In the genomic region with DNA sequence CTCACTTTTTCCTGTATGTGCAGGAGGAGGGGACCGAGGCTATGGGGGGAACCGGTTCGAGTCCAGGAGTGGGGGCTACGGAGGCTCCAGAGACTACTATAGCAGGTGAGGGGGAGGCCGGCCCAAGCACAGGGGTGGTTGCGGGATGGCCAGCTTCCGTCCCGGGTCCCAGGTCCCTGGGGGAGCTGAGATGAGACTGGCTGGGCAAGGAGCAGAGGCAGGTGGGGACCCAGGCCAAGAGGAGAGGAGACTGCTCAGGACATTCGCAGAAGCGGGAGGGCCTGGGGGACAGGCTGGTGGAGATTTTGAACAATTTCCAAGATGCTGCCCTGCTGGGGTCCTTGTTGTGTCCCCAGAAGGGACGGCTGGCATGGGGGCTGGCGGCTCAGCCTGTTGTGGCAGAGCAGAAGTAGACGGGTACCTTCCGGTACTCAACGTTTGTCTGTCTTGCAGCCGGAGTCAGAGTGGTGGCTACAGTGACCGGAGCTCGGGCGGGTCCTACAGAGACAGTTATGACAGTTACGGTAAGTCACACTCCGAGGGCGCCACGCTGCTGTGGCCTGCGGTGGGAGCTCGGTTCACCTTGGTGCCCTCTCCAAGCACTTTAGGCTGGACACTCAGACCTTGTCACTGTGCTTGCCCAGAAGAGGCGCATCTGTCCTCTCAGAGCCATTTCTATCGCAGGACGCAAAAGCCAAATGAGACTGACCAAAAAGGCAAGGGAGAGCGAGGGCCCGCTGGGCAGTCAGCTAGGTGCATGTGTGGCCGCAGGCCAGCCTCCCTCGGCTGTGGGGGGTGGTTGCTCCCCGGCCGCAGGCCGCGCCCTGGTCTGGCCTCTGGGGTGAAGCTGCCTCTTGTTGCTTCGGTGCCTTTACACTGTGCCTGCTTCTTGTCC, we compare ENCODE assay signal across 8 cellular contexts. TPM values are rescaled to one million over a fixed set of nuclear protein-coding genes. Genes with fewer than 3 reads are reported as not detected.
DNase-seq lines count a peak whose midpoint lies in the region; TF ChIP-seq lines count a peak whose summit lies in the region.

No MANE protein-coding gene starts in this region.

- H3K4me1 Mint-ChIP-seq in H9 (peaks cover 50 to 61% of the 10 kb centered on the region in 2 experiments), glutamatergic neuron (ENCODE audit: low read depth, unreplicated experiment) (peaks cover 34% of the 10 kb centered on the region)

- H4K5ac ChIP-seq in H9 (ENCODE audit: insufficient read length, low read depth, low read length), result no peak overlapping the region

- no peaks in the 10 kb centered on the region for H4K20me1 ChIP-seq in H9 (ENCODE audit: control insufficient read depth, insufficient read depth, insufficient read length)

- H4K91ac ChIP-seq in H9 (ENCODE audit: insufficient read length, low read depth, low read length), result no peak overlapping the region

- DNase-seq in H9 (no peak), glutamatergic neuron (no peak), spleen (peak; percentile 83), DMS79 (lab: John Stamatoyannopoulos, UW) (no peak), testis (no peak), SKM-1 (lab: John Stamatoyannopoulos, UW; ENCODE audit: unreplicated experiment) (no peak), NCI-H1694 (lab: John Stamatoyannopoulos, UW) (no peak)

- no peak for TF ChIP-seq POLR2A in spleen (IDR thresholded peaks at IDR 0.05)
- TF ChIP-seq POLR2A in testis (IDR thresholded peaks at IDR 0.05), result no peak

- H3K36me3 Mint-ChIP-seq in H9 (ENCODE audit: insufficient read depth in 1 of 3, low read depth in 3 of 3), result peaks cover 36 to 52% (median 47%) of the 10 kb centered on the region in 3 experiments
- H3K36me3 Mint-ChIP-seq in glutamatergic neuron (ENCODE audit: unreplicated experiment), result no peaks in the 10 kb centered on the region

- H3K9me3 Mint-ChIP-seq in H9, result no peaks in the 10 kb centered on the region
- H3K9me3 Mint-ChIP-seq in glutamatergic neuron (ENCODE audit: unreplicated experiment), result peaks cover 22% of the 10 kb centered on the region

- H3K27ac Mint-ChIP-seq in H9 (peak overlapping the region; percentile 70 to 99 (median 95); a peak in 4 of 7 replicates), glutamatergic neuron (ENCODE audit: unreplicated experiment) (peak overlapping the region; percentile 55)

- no peak overlapping the region for H3K14ac ChIP-seq in H9 (ENCODE audit: insufficient read depth, low read length)

- no peak overlapping the region for H2BK15ac ChIP-seq in H9 (ENCODE audit: low read depth, low read length)

- H4K8ac ChIP-seq in H9 (replicated peaks; ENCODE audit: insufficient read length, low read depth, low read length), result no peak overlapping the region

- H3K4me3 Mint-ChIP-seq in H9 (peak overlapping the region; percentile 85 to 90), glutamatergic neuron (ENCODE audit: unreplicated experiment) (peak overlapping the region; percentile 89)

- H3K4ac ChIP-seq in H9 (ENCODE audit: low read depth, low read length), result no peak overlapping the region

- H2BK120ac ChIP-seq in H9 (ENCODE audit: low read depth, low read length, poor library complexity, severe bottlenecking), result no peak overlapping the region

- peaks cover 13% of the 10 kb centered on the region for H3K27me3 Mint-ChIP-seq in H9 (ENCODE audit: low read depth)
- peaks cover 20% of the 10 kb centered on the region for H3K27me3 Mint-ChIP-seq in glutamatergic neuron (ENCODE audit: unreplicated experiment)

- H3K79me2 ChIP-seq in H9 (ENCODE audit: insufficient read depth, low read length), result peaks cover 4% of the 10 kb centered on the region; the same call in 1 of the 2 replicates

- no peak overlapping the region for H3K4me2 ChIP-seq in H9 (ENCODE audit: insufficient read depth, insufficient read length, low read length)

- H3K23me2 ChIP-seq in H9 (ENCODE audit: insufficient read length, low read depth, low read length, poor library complexity, severe bottlenecking), result peaks cover 20% of the 10 kb centered on the region

- peaks cover 10 to 52% (median 47%) of the 10 kb centered on the region in 6 donors for H3K36me3 ChIP-seq in spleen
- H3K36me3 ChIP-seq in testis (ENCODE audit: low read depth, missing control alignments), result no peaks in the 10 kb centered on the region

- H2BK12ac ChIP-seq in H9 (ENCODE audit: insufficient read length, low read depth, low read length), result no peak overlapping the region

- no CpG with 5 or more reads among the region's 37 CpGs for WGBS in H9 (ENCODE audit: extremely low coverage, insufficient read length, low lambda C conversion rate)
- WGBS in spleen, 5 donors, result 69 to 86% (median 74%) methylated on average over 31 to 37 of the region's 37 CpGs
- 60 to 75% methylated on average over 20 to 37 of the region's 37 CpGs for WGBS in testis, 2 donors

- peak overlapping the region; percentile 6 for H3K9ac ChIP-seq in H9 (ENCODE audit: extremely low read depth, insufficient read length, low read length)

- peaks cover 9% of the 10 kb centered on the region for H3K79me1 ChIP-seq in H9 (ENCODE audit: insufficient read depth, low read depth, low read length, poor library complexity, severe bottlenecking)

- H3K18ac ChIP-seq in H9 (ENCODE audit: insufficient read length, low read depth, low read length), result no peak overlapping the region

- H3K9me3 ChIP-seq in H9 (ENCODE audit: control insufficient read depth, low read depth, low read length) (no peaks in the 10 kb centered on the region), spleen (no peaks in the 10 kb centered on the region), testis (no peaks in the 10 kb centered on the region)

- H3K27ac ChIP-seq in H9 (ENCODE audit: insufficient read length, low read depth, low read length) (no peak overlapping the region), VCaP (peak overlapping the region; percentile 98), spleen (peak overlapping the region; percentile 29 to 100 (median 100)), testis (peak overlapping the region in 1 of 2 donors; percentile 100)

- H3K56ac ChIP-seq in H9 (ENCODE audit: insufficient read length, low read depth, low read length), result no peak overlapping the region

- H3K27me3 ChIP-seq in H9 (ENCODE audit: insufficient read depth, low read length) (no peaks in the 10 kb centered on the region), spleen (replicated peaks in 1 of 7) (no peaks in the 10 kb centered on the region), testis (no peaks in the 10 kb centered on the region)

- H2AFZ ChIP-seq in H9 (ENCODE audit: low read length), result no peak overlapping the region

- no peak overlapping the region for H2BK5ac ChIP-seq in H9 (ENCODE audit: insufficient read length, low read length)

- H2BK20ac ChIP-seq in H9 (ENCODE audit: low read depth, low read length, poor library complexity, severe bottlenecking), result no peak overlapping the region

- TF ChIP-seq CTCF in H9 (conservative IDR thresholded peaks at IDR 0.05) (no peak), VCaP (conservative IDR thresholded peaks at IDR 0.05) (no peak), glutamatergic neuron (IDR thresholded peaks at IDR 0.05; ENCODE audit: partially characterized antibody, unreplicated experiment) (no peak), spleen (IDR thresholded peaks at IDR 0.05 in 8 of 11, conservative IDR thresholded peaks at IDR 0.05 in 3 of 11) (no peak), testis (IDR thresholded peaks at IDR 0.05) (no peak)

- H3K4me1 ChIP-seq in H9 (ENCODE audit: insufficient read depth, low read length) (no peaks in the 10 kb centered on the region; the same call in 1 of the 2 replicates), spleen (peaks cover 76 to 92% (median 89%) of the 10 kb centered on the region in 6 donors), testis (peaks cover 78% of the 10 kb centered on the region)

- H3T11ph ChIP-seq in H9 (ENCODE audit: low read length), result no peak overlapping the region

- intact Hi-C loops in spleen (cut with DNase I; ENCODE audit: low total_unique reads) (loop anchor here (10.0 kb wide), 1 partner anchor 133 kb away; a partner anchor contains a TSS), testis (cut with DNase I; ENCODE audit: low total_unique reads) (no loop called here)

- H2AK5ac ChIP-seq in H9 (ENCODE audit: insufficient read length, low read length), result no peak overlapping the region

- H3K4me3 ChIP-seq in spleen (peak overlapping the region in 7 of 8 donors; percentile 60 to 91 (median 82)), testis (no peak overlapping the region)

- H3K23ac ChIP-seq in H9 (ENCODE audit: insufficient read length, low read depth, low read length), result no peak overlapping the region

RNA-seq across cellular contexts. Expression of a gene that starts 2.6 kb away (rescaled TPM):
- total RNA-seq in H9 (2021) (249 and 263 TPM in 2 replicates), glutamatergic neuron (ENCODE audit: unreplicated experiment) (341 TPM), spleen (100 to 1,000 TPM; 333 to 672 (median 514) TPM), testis (100 to 1,000 TPM; 621 to 661 TPM)
- polyA plus RNA-seq in spleen (100 to 1,000 TPM; 406 to 894 (median 843) TPM), testis (ENCODE audit: insufficient read depth, low read depth, low replicate concordance) (483 TPM)

RNA-seq across cellular contexts. Expression of a gene that starts 3.6 kb away (rescaled TPM):
- total RNA-seq in H9 (2021), result 56.4 and 63.0 TPM in 2 replicates
- total RNA-seq in glutamatergic neuron (ENCODE audit: unreplicated experiment), result 17.3 TPM
- 10 to 100 TPM; 35.8 to 69.6 (median 43.9) TPM for total RNA-seq in spleen
- 100 to 1,000 TPM in 1 of 3 donors, 10 to 100 TPM in 2; 82.9 to 134 (median 88.6) TPM for polyA plus RNA-seq in spleen
- total RNA-seq in testis, result 100 to 1,000 TPM; 111 to 128 TPM
- 51.6 TPM for polyA plus RNA-seq in testis (ENCODE audit: insufficient read depth, low read depth, low replicate concordance)

RNA-seq across cellular contexts. Expression of a gene that starts 13.9 kb away (rescaled TPM):
- total RNA-seq in H9 (2021) (14.3 TPM in 2 replicates), glutamatergic neuron (ENCODE audit: unreplicated experiment) (61.4 TPM), spleen (not detected), testis (1 to 10 TPM; 1.5 to 2.9 TPM)
- polyA plus RNA-seq in spleen (not detected), testis (ENCODE audit: insufficient read depth, low read depth, low replicate concordance) (0.61 TPM)

RNA-seq across cellular contexts. Expression of a gene that starts 23.4 kb away (rescaled TPM):
- total RNA-seq in H9 (2021) (286 and 300 TPM in 2 replicates), glutamatergic neuron (ENCODE audit: unreplicated experiment) (325 TPM), spleen (100 to 1,000 TPM in 4 of 7 donors, 10 to 100 TPM in 3; 42.1 to 223 (median 138) TPM), testis (10 to 100 TPM; 38.2 to 42.4 TPM)
- polyA plus RNA-seq in spleen (10 to 100 TPM; 16.5 to 48.9 (median 19.1) TPM), testis (ENCODE audit: insufficient read depth, low read depth, low replicate concordance) (30.3 TPM)

RNA-seq across cellular contexts. Expression of a gene that starts 30.2 kb away (rescaled TPM):
- total RNA-seq in H9 (2021) (179 and 191 TPM in 2 replicates), glutamatergic neuron (ENCODE audit: unreplicated experiment) (129 TPM), spleen (100 to 1,000 TPM in 4 of 7 donors, 10 to 100 TPM in 3; 49.1 to 131 (median 102) TPM), testis (100 to 1,000 TPM; 104 to 166 TPM)
- polyA plus RNA-seq in spleen (100 to 1,000 TPM; 164 to 166 (median 165) TPM), testis (ENCODE audit: insufficient read depth, low read depth, low replicate concordance) (94.5 TPM)

Comparison
In these comparisons a context has a peak if more than half of its experiments do, and no peak if none do; other contexts are left out.
1. H3K4me3 ChIP-seq: peak in spleen (7 of 8); none in testis (0 of 2).